In genomic region chr9:33265211-33265885, GRCh38 we compare ENCODE assay signal across 1 cellular context.
TF ChIP-seq lines count a peak whose summit lies in the region.

No MANE protein-coding gene starts in this region.

TF ChIP-seq in HepG2, 621 proteins besides CTCF, POLR2A, EP300 and RAD21:
- TF ChIP-seq ZSCAN5A (CRISPR knock-in tag; IDR thresholded peaks at IDR 0.05; ENCODE audit: borderline replicate concordance) (0 out of 2 replicates have a peak, but pooled peaks have one; percentile 5), AGO2 (optimal IDR thresholded peaks at IDR 0.05; ENCODE audit: low read depth, low read length) (no peak), ZNF546 (CRISPR knock-in tag; conservative IDR thresholded peaks at IDR 0.05) (0 out of 2 replicates have a peak, but pooled peaks have one; percentile 11)
- TF ChIP-seq, protein P1, sequence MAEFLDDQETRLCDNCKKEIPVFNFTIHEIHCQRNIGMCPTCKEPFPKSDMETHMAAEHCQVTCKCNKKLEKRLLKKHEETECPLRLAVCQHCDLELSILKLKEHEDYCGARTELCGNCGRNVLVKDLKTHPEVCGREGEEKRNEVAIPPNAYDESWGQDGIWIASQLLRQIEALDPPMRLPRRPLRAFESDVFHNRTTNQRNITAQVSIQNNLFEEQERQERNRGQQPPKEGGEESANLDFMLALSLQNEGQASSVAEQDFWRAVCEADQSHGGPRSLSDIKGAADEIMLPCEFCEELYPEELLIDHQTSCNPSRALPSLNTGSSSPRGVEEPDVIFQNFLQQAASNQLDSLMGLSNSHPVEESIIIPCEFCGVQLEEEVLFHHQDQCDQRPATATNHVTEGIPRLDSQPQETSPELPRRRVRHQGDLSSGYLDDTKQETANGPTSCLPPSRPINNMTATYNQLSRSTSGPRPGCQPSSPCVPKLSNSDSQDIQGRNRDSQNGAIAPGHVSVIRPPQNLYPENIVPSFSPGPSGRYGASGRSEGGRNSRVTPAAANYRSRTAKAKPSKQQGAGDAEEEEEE (CRISPR knock-in tag; IDR thresholded peaks at IDR 0.05; ENCODE audit: borderline replicate concordance): 0 out of 2 replicates have a peak, but pooled peaks have one; percentile 40
